Comparison of ENCODE assay signal across 2 cellular contexts in the genomic region with DNA sequence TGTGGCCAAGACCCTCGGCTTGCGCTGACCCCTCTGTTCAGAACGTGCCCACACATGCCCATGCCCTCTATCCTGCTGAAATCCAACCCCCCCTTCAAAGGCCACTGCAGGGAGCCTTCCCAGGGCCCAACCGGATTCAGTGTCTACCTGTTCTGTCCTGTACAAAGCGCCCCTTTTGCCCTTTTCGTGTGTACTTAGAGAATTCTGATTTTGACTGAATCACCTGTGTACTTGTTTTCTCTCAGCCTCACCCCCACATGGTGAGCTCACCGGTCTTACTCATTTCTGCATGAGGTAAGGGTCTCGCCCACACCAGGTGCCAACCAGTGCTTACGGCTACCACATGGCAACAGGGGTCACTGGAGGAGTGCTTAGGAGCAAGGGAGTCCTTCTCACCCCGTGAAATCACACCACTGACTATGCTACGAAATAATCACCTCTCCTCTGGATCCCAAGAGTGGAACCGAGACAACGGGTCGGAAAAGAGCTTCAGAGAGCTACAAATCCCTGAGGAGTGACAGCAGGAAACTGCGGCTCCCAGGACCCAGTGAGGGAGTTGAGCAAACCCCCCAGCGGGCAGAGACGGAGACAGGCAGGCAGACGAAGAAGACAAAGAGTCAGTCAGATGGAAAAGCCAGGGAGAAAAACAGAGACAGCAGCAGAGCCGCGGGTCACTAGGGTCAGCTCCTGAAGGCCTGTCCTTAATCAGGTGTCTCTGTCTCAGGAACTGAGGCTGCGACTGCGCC.
TF ChIP-seq lines count a peak whose summit lies in the region.

No MANE protein-coding gene starts in this region.

TF ChIP-seq in HEK293, 187 proteins besides CTCF, POLR2A, EP300 and RAD21 (continues in another document):
- TF ChIP-seq ZNF664 (tag by site-specific recombination; IDR thresholded peaks at IDR 0.05) (no peak), ZNF670 (tag by site-specific recombination; IDR thresholded peaks at IDR 0.05; ENCODE audit: low read depth) (no peak), ZBTB8A (tag by site-specific recombination; IDR thresholded peaks at IDR 0.05) (no peak), ZNF366 (tag by site-specific recombination; conservative IDR thresholded peaks at IDR 0.05) (peak; percentile 16; the same call in 1 of the 2 replicates), ZBTB21 (tag by site-specific recombination; IDR thresholded peaks at IDR 0.05) (no peak), ZNF473 (tag by site-specific recombination; IDR thresholded peaks at IDR 0.05) (no peak)
- TF ChIP-seq, protein P1, sequence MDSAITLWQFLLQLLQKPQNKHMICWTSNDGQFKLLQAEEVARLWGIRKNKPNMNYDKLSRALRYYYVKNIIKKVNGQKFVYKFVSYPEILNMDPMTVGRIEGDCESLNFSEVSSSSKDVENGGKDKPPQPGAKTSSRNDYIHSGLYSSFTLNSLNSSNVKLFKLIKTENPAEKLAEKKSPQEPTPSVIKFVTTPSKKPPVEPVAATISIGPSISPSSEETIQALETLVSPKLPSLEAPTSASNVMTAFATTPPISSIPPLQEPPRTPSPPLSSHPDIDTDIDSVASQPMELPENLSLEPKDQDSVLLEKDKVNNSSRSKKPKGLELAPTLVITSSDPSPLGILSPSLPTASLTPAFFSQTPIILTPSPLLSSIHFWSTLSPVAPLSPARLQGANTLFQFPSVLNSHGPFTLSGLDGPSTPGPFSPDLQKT (IDR thresholded peaks at IDR 0.05; ENCODE audit: borderline replicate concordance, low read depth, low read length): no peak
- TF ChIP-seq, protein P2, sequence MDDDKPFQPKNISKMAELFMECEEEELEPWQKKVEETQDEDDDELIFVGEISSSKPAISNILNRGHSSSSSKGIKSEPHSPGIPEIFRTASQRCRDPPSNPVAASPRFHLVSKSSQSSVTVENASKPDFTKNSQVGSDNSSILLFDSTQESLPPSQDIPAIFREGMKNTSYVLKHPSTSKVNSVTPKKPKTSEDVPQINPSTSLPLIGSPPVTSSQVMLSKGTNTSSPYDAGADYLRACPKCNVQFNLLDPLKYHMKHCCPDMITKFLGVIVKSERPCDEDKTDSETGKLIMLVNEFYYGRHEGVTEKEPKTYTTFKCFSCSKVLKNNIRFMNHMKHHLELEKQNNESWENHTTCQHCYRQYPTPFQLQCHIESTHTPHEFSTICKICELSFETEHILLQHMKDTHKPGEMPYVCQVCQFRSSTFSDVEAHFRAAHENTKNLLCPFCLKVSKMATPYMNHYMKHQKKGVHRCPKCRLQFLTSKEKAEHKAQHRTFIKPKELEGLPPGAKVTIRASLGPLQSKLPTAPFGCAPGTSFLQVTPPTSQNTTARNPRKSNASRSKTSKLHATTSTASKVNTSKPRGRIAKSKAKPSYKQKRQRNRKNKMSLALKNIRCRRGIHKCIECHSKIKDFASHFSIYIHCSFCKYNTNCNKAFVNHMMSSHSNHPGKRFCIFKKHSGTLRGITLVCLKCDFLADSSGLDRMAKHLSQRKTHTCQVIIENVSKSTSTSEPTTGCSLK (tag by site-specific recombination; IDR thresholded peaks at IDR 0.05): no peak
- TF ChIP-seq, protein P3, sequence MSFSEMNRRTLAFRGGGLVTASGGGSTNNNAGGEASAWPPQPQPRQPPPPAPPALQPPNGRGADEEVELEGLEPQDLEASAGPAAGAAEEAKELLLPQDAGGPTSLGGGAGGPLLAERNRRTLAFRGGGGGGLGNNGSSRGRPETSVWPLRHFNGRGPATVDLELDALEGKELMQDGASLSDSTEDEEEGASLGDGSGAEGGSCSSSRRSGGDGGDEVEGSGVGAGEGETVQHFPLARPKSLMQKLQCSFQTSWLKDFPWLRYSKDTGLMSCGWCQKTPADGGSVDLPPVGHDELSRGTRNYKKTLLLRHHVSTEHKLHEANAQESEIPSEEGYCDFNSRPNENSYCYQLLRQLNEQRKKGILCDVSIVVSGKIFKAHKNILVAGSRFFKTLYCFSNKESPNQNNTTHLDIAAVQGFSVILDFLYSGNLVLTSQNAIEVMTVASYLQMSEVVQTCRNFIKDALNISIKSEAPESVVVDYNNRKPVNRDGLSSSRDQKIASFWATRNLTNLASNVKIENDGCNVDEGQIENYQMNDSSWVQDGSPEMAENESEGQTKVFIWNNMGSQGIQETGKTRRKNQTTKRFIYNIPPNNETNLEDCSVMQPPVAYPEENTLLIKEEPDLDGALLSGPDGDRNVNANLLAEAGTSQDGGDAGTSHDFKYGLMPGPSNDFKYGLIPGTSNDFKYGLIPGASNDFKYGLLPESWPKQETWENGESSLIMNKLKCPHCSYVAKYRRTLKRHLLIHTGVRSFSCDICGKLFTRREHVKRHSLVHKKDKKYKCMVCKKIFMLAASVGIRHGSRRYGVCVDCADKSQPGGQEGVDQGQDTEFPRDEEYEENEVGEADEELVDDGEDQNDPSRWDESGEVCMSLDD (tag by site-specific recombination; IDR thresholded peaks at IDR 0.05): no peak
- TF ChIP-seq, protein P4, sequence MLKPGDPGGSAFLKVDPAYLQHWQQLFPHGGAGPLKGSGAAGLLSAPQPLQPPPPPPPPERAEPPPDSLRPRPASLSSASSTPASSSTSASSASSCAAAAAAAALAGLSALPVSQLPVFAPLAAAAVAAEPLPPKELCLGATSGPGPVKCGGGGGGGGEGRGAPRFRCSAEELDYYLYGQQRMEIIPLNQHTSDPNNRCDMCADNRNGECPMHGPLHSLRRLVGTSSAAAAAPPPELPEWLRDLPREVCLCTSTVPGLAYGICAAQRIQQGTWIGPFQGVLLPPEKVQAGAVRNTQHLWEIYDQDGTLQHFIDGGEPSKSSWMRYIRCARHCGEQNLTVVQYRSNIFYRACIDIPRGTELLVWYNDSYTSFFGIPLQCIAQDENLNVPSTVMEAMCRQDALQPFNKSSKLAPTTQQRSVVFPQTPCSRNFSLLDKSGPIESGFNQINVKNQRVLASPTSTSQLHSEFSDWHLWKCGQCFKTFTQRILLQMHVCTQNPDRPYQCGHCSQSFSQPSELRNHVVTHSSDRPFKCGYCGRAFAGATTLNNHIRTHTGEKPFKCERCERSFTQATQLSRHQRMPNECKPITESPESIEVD (tag by site-specific recombination; IDR thresholded peaks at IDR 0.05): no peak
- TF ChIP-seq, protein P5, sequence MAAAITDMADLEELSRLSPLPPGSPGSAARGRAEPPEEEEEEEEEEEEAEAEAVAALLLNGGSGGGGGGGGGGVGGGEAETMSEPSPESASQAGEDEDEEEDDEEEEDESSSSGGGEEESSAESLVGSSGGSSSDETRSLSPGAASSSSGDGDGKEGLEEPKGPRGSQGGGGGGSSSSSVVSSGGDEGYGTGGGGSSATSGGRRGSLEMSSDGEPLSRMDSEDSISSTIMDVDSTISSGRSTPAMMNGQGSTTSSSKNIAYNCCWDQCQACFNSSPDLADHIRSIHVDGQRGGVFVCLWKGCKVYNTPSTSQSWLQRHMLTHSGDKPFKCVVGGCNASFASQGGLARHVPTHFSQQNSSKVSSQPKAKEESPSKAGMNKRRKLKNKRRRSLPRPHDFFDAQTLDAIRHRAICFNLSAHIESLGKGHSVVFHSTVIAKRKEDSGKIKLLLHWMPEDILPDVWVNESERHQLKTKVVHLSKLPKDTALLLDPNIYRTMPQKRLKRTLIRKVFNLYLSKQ (tag by site-specific recombination; IDR thresholded peaks at IDR 0.05; ENCODE audit: borderline replicate concordance): no peak
- TF ChIP-seq, protein P6, sequence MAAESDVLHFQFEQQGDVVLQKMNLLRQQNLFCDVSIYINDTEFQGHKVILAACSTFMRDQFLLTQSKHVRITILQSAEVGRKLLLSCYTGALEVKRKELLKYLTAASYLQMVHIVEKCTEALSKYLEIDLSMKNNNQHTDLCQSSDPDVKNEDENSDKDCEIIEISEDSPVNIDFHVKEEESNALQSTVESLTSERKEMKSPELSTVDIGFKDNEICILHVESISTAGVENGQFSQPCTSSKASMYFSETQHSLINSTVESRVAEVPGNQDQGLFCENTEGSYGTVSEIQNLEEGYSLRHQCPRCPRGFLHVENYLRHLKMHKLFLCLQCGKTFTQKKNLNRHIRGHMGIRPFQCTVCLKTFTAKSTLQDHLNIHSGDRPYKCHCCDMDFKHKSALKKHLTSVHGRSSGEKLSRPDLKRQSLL (tag by site-specific recombination; IDR thresholded peaks at IDR 0.05): no peak

TF ChIP-seq in endothelial cell of umbilical vein, 7 proteins besides CTCF, POLR2A, EP300 and RAD21:
- TF ChIP-seq FOS (IDR thresholded peaks at IDR 0.05; ENCODE audit: borderline replicate concordance, insufficient read depth, low read length) (no peak), JUN (IDR thresholded peaks at IDR 0.05; ENCODE audit: borderline replicate concordance, insufficient read depth, insufficient read length, low read depth) (no peak), GATA2 (IDR thresholded peaks at IDR 0.05; ENCODE audit: insufficient read depth, insufficient read length, low read depth, low read length) (no peak), EZH2 (IDR thresholded peaks at IDR 0.05; ENCODE audit: borderline replicate concordance, low read depth, low read length, severe bottlenecking) (no peak), POLR2AphosphoS5 (IDR thresholded peaks at IDR 0.05; ENCODE audit: insufficient read depth, low read depth, low read length) (no peak), MYC (IDR thresholded peaks at IDR 0.05; ENCODE audit: low read depth, low read length) (no peak)
- TF ChIP-seq, protein P7, sequence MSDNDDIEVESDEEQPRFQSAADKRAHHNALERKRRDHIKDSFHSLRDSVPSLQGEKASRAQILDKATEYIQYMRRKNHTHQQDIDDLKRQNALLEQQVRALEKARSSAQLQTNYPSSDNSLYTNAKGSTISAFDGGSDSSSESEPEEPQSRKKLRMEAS (IDR thresholded peaks at IDR 0.05; ENCODE audit: insufficient read depth, insufficient read length): no peak
